In genomic region chr4:77157859-77158486, GRCh38 we compare ENCODE assay signal across 1 cellular context.
TF ChIP-seq lines count a peak whose summit lies in the region.

No MANE protein-coding gene starts in this region.

TF ChIP-seq in HepG2, 621 proteins besides CTCF, POLR2A, EP300 and RAD21 (continued from another document and continues in another):
- TF ChIP-seq SOX6 (IDR thresholded peaks at IDR 0.05) (no peak), SOX6 (CRISPR knock-in tag; IDR thresholded peaks at IDR 0.05) (peak; percentile 84), SNAPC2 (CRISPR knock-in tag; IDR thresholded peaks at IDR 0.05) (no peak), HCFC1 (IDR thresholded peaks at IDR 0.05; ENCODE audit: low read depth, low read length) (no peak), ARID5B (CRISPR knock-in tag; IDR thresholded peaks at IDR 0.05) (peak; percentile 58; the same call in 1 of the 2 replicates), YEATS4 (CRISPR knock-in tag; IDR thresholded peaks at IDR 0.05; ENCODE audit: borderline replicate concordance) (0 out of 2 replicates have a peak, but pooled peaks have one; percentile 51), HIC2 (CRISPR knock-in tag; IDR thresholded peaks at IDR 0.05; ENCODE audit: low read depth) (no peak; the same call in 1 of the 2 replicates), GATAD1 (CRISPR knock-in tag; IDR thresholded peaks at IDR 0.05) (peak; percentile 60), SAFB2 (CRISPR knock-in tag; IDR thresholded peaks at IDR 0.05; ENCODE audit: borderline replicate concordance, low read depth) (no peak), ZFP62 (CRISPR knock-in tag; IDR thresholded peaks at IDR 0.05) (no peak), ZSCAN31 (CRISPR knock-in tag; IDR thresholded peaks at IDR 0.05; ENCODE audit: low read depth) (peak; percentile 5; the same call in 1 of the 2 replicates), SRSF4 (IDR thresholded peaks at IDR 0.05; ENCODE audit: low read depth, low read length, poor library complexity, severe bottlenecking) (no peak), FOXA3 (CRISPR knock-in tag; IDR thresholded peaks at IDR 0.05) (peak; percentile 15; the same call in 1 of the 2 replicates), CBX1 (IDR thresholded peaks at IDR 0.05; ENCODE audit: low read depth) (peak; percentile 44), NFIB (CRISPR knock-in tag; IDR thresholded peaks at IDR 0.05; ENCODE audit: borderline replicate concordance) (no peak), PCBP1 (IDR thresholded peaks at IDR 0.05; ENCODE audit: borderline replicate concordance, low read depth, low read length) (no peak), SRY (CRISPR knock-in tag; IDR thresholded peaks at IDR 0.05) (no peak; the same call in 1 of the 2 replicates), SNAI1 (CRISPR knock-in tag; IDR thresholded peaks at IDR 0.05; ENCODE audit: borderline replicate concordance) (no peak), SRSF9 (IDR thresholded peaks at IDR 0.05; ENCODE audit: borderline replicate concordance, insufficient read depth, low read depth, low read length, poor library complexity, severe bottlenecking) (no peak), KAT8 (CRISPR knock-in tag; IDR thresholded peaks at IDR 0.05) (no peak; the same call in 1 of the 2 replicates), ZNF337 (CRISPR knock-in tag; IDR thresholded peaks at IDR 0.05; ENCODE audit: borderline replicate concordance, low read depth) (no peak), TMF1 (CRISPR knock-in tag; IDR thresholded peaks at IDR 0.05; ENCODE audit: low read depth) (no peak), ZNF605 (CRISPR knock-in tag; IDR thresholded peaks at IDR 0.05) (peak; percentile 42), ATAD3A (CRISPR knock-in tag; IDR thresholded peaks at IDR 0.05) (no peak), ZSCAN20 (CRISPR knock-in tag; IDR thresholded peaks at IDR 0.05; ENCODE audit: borderline replicate concordance) (0 out of 2 replicates have a peak, but pooled peaks have one; percentile 27), FOXP4 (CRISPR knock-in tag; IDR thresholded peaks at IDR 0.05) (peak; percentile 63; the same call in 1 of the 2 replicates), MED1 (CRISPR knock-in tag; IDR thresholded peaks at IDR 0.05) (peak; percentile 63), ZNF331 (CRISPR knock-in tag; IDR thresholded peaks at IDR 0.05) (0 out of 2 replicates have a peak, but pooled peaks have one; percentile 33), IRF2 (CRISPR knock-in tag; IDR thresholded peaks at IDR 0.05) (no peak), ZMAT5 (CRISPR knock-in tag; IDR thresholded peaks at IDR 0.05; ENCODE audit: borderline replicate concordance, low read depth) (no peak), ZNF180 (CRISPR knock-in tag; IDR thresholded peaks at IDR 0.05; ENCODE audit: borderline replicate concordance, low read depth) (no peak), PITX1 (CRISPR knock-in tag; IDR thresholded peaks at IDR 0.05) (peak; percentile 73), FOXJ3 (CRISPR knock-in tag; IDR thresholded peaks at IDR 0.05; ENCODE audit: borderline replicate concordance) (peak; percentile 30; the same call in 1 of the 2 replicates), TFE3 (CRISPR knock-in tag; IDR thresholded peaks at IDR 0.05) (no peak)
- TF ChIP-seq, protein P1, sequence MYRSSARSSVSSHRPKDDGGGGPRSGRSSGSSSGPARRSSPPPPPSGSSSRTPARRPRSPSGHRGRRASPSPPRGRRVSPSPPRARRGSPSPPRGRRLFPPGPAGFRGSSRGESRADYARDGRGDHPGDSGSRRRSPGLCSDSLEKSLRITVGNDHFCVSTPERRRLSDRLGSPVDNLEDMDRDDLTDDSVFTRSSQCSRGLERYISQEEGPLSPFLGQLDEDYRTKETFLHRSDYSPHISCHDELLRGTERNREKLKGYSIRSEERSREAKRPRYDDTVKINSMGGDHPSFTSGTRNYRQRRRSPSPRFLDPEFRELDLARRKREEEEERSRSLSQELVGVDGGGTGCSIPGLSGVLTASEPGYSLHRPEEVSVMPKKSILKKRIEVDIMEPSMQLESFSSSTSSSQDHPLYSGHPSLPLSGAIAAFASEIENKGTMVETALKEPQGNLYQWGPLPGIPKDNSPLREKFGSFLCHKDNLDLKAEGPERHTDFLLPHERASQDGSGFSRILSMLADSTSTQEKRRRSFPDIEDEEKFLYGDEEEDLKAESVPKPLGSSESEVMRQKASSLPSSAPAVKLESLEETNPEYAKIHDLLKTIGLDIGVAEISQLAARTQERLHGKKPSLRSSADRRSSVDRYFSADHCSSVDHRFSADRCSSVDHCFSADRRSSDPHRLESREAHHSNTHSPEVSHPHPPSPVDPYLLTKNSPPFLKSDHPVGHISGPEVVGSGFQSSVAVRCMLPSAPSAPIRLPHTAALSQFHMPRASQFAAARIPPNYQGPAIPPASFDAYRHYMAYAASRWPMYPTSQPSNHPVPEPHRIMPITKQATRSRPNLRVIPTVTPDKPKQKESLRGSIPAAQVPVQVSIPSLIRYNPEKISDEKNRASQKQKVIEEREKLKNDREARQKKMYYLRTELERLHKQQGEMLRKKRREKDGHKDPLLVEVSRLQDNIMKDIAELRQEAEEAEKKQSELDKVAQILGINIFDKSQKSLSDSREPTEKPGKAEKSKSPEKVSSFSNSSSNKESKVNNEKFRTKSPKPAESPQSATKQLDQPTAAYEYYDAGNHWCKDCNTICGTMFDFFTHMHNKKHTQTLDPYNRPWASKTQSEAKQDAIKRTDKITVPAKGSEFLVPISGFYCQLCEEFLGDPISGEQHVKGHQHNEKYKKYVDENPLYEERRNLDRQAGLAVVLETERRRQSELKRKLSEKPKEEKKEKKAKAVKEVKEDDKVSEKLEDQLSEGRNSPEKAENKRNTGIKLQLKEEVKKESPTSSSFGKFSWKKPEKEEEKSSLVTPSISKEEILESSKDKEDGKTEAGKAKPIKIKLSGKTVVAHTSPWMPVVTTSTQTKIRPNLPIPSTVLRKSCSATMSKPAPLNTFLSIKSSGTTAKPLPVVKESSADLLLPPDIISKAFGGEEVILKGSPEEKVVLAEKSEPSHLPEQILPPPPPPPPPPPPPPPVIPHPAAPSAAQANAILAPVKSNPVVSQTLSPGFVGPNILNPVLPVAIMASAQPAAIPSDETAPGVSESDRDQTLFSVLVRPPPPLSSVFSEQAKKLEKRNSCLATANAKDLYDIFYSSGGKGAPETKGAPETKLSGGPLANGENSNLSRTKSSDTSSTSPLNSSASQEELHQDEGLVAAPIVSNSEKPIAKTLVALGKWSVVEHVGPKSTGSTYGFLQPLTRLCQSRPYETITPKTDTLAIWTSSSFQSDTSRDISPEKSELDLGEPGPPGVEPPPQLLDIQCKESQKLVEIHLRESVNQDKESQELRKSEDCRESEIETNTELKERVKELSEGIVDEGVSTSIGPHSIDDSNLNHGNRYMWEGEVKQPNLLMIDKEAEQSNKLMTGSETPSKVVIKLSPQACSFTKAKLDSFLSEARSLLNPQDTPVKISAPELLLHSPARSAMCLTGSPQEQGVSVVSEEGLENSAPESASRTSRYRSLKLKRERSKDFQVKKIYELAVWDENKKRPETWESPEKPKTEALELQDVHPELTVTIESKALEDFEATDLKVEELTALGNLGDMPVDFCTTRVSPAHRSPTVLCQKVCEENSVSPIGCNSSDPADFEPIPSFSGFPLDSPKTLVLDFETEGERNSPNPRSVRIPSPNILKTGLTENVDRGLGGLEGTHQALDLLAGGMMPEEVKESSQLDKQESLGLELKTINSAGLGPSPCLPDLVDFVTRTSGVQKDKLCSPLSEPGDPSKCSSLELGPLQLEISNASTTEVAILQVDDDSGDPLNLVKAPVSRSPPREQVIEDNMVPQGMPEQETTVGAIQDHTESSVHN (CRISPR knock-in tag; IDR thresholded peaks at IDR 0.05), result no peak
- TF ChIP-seq, protein P2, sequence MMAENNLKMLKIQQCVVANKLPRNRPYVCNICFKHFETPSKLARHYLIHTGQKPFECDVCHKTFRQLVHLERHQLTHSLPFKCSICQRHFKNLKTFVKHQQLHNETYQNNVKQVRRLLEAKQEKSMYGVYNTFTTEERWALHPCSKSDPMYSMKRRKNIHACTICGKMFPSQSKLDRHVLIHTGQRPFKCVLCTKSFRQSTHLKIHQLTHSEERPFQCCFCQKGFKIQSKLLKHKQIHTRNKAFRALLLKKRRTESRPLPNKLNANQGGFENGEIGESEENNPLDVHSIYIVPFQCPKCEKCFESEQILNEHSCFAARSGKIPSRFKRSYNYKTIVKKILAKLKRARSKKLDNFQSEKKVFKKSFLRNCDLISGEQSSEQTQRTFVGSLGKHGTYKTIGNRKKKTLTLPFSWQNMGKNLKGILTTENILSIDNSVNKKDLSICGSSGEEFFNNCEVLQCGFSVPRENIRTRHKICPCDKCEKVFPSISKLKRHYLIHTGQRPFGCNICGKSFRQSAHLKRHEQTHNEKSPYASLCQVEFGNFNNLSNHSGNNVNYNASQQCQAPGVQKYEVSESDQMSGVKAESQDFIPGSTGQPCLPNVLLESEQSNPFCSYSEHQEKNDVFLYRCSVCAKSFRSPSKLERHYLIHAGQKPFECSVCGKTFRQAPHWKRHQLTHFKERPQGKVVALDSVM (CRISPR knock-in tag; IDR thresholded peaks at IDR 0.05), result no peak
- TF ChIP-seq, protein P3, sequence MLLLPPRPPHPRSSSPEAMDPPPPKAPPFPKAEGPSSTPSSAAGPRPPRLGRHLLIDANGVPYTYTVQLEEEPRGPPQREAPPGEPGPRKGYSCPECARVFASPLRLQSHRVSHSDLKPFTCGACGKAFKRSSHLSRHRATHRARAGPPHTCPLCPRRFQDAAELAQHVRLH (CRISPR knock-in tag; IDR thresholded peaks at IDR 0.05; ENCODE audit: borderline replicate concordance, low read depth), result no peak
